Comparison of ENCODE assay signal across 16 cellular contexts in the genomic region with DNA sequence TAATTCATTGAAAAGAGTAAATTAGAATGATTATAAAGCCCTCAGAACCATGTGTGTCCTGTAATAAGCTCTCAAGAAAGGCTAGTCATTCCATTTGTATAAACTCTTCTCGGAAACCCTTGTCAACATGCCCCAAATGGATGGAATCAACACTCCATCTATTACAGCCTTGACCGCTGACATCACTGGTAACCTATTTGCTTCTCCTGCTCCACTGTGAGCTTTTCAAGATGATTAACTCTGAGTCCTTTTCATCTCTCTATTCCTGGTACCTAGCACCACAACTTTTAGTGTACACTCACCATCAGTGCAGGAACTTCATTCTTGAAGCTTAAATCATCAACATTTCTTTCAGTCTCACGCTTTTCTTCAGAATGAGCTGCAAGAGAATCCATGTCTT.
DNase-seq lines count a peak whose midpoint lies in the region; ATAC-seq and TF ChIP-seq lines count a peak whose summit lies in the region.
"Had no signal": no experiment of that assay in that cellular context is flagged by ENCODE, and none has a peak within 500 bp of the region (broad histone marks: within the 10 kb centered on the region; RNA-seq: fewer than 3 reads in every experiment).

No MANE protein-coding gene starts in this region.

- no peaks in the 10 kb centered on the region for H3K4me1 Mint-ChIP-seq in CD14-positive monocyte
- H3K4me1 Mint-ChIP-seq in naive thymus-derived CD4-positive, alpha-beta T cell = no peaks in the 10 kb centered on the region

- 0 out of 2 replicates have a peak overlapping the region, but pooled peaks have one; percentile 52 for H2AK5ac ChIP-seq in IMR-90 (ENCODE audit: low read depth, low read length)

- no peaks in the 10 kb centered on the region for H3K27me3 ChIP-seq in IMR-90 (ENCODE audit: control insufficient read depth, insufficient read depth, low read length)
- no peaks in the 10 kb centered on the region for H3K27me3 ChIP-seq in naive thymus-derived CD4-positive, alpha-beta T cell (ENCODE audit: control insufficient read depth in 2 of 2, insufficient read depth in 2 of 2, low read length in 2 of 2)
- H3K27me3 ChIP-seq: Peyer's patch had no signal

- H3K4me1 ChIP-seq in IMR-90 (ENCODE audit: control insufficient read depth, insufficient read depth, low read length) = peaks cover 8% of the 10 kb centered on the region; the same call in 1 of the 2 replicates
- no peaks in the 10 kb centered on the region for H3K4me1 ChIP-seq in naive thymus-derived CD4-positive, alpha-beta T cell (ENCODE audit: control insufficient read depth in 2 of 2, insufficient read depth in 2 of 2, low read length in 2 of 2)
- H3K4me1 ChIP-seq: A549, Peyer's patch had no signal

- H3K23ac ChIP-seq in IMR-90 (ENCODE audit: low read depth, low read length) = peak overlapping the region; percentile 70; the same call in 1 of the 2 replicates

- no peak overlapping the region for H3K14ac ChIP-seq in IMR-90 (replicated peaks; ENCODE audit: low read depth, low read length)

- DNase-seq in AG20443 (ENCODE audit: low spot score) (peak; percentile 19), IMR-90 (peak; percentile 95), epithelial cell of esophagus (ENCODE audit: low read depth) (peak; percentile 32), skeletal muscle cell (ENCODE audit: low read depth) (peak; percentile 14), CD14-positive monocyte (ENCODE audit: low spot score) (no peak), NOMO-1 (lab: John Stamatoyannopoulos, UW; ENCODE audit: unreplicated experiment in 2 of 2) (no peak)
- DNase-seq in naive thymus-derived CD4-positive, alpha-beta T cell = no peak
- DNase-seq: DND-41, GF-D8, NCI-H1105, NCI-H2081, Peyer's patch, Right ventricle myocardium superior, SW 1271 had no signal

- in situ Hi-C loops in IMR-90 (cut with MboI; ENCODE audit: low sequenced_read_pairs) = loop anchor here (10.0 kb wide), 1 partner anchor 633 kb away; no protein-coding TSS in a partner anchor

- ATAC-seq in IMR-90 (ENCODE audit: low read depth) = peak; percentile 94
- no peak for ATAC-seq in naive thymus-derived CD4-positive, alpha-beta T cell
- ATAC-seq: A549, K562 had no signal

- H3K27me3 Mint-ChIP-seq in CD14-positive monocyte (ENCODE audit: low read depth in 3 of 3) = peaks cover 0 to 2% (median 0%) of the 10 kb centered on the region in 3 donors
- peaks cover 0 to 16% (median 5%) of the 10 kb centered on the region in 5 donors for H3K27me3 Mint-ChIP-seq in naive thymus-derived CD4-positive, alpha-beta T cell

- H3K36me3 ChIP-seq in IMR-90 (ENCODE audit: control insufficient read depth, insufficient read depth, low read length) = no peaks in the 10 kb centered on the region
- no peaks in the 10 kb centered on the region for H3K36me3 ChIP-seq in naive thymus-derived CD4-positive, alpha-beta T cell (ENCODE audit: control insufficient read depth in 2 of 3, insufficient read depth in 3 of 3, low read length in 3 of 3)
- H3K36me3 ChIP-seq: Peyer's patch had no signal

- H3K27ac Mint-ChIP-seq in CD14-positive monocyte = no peak overlapping the region
- H3K27ac Mint-ChIP-seq in naive thymus-derived CD4-positive, alpha-beta T cell = no peak overlapping the region

- 0% methylated on average over 3 of the region's 3 CpGs; no CpG with 5 or more reads in 1 of the 2 experiments for WGBS in IMR-90 (ENCODE audit: extremely low coverage in 2 of 2, insufficient read length in 1 of 2), 2 experiments

- no TSS peak for BruUV-seq in IMR-90 (replicated peaks; lab: Mats Ljungman, UMichigan)

- peak overlapping the region; percentile 64; the same call in 1 of the 3 replicates for H2BK15ac ChIP-seq in IMR-90 (ENCODE audit: low read depth, low read length)

- peak overlapping the region; percentile 86 for H2BK20ac ChIP-seq in IMR-90 (ENCODE audit: low read depth, low read length)

- no peak overlapping the region for H3K4me3 ChIP-seq in IMR-90 (ENCODE audit: insufficient read depth, low read depth, low read length)
- H3K4me3 ChIP-seq in epithelial cell of esophagus (ENCODE audit: low read length) = no peak overlapping the region
- no peak overlapping the region for H3K4me3 ChIP-seq in skeletal muscle cell (ENCODE audit: low read depth, low read length)
- H3K4me3 ChIP-seq in naive thymus-derived CD4-positive, alpha-beta T cell (ENCODE audit: low read length) = no peak overlapping the region
- H3K4me3 ChIP-seq: A549, K562, Peyer's patch had no signal

- no peak overlapping the region for H2AFZ ChIP-seq in IMR-90 (replicated peaks; ENCODE audit: low read length, poor library complexity)

- peaks cover 0 to 9% of the 10 kb centered on the region in 2 experiments; a peak in 1 of 4 replicates for H3K79me1 ChIP-seq in IMR-90 (ENCODE audit: low read depth in 1 of 2, low read length in 2 of 2)

- H3K9me1 ChIP-seq in IMR-90 (ENCODE audit: insufficient read depth, low read length) = no peaks in the 10 kb centered on the region

- peak overlapping the region; percentile 63 to 73; a peak in 2 of 4 replicates for H4K8ac ChIP-seq in IMR-90 (ENCODE audit: low read depth in 2 of 2, low read length in 2 of 2)

- peak overlapping the region; percentile 56; the same call in 1 of the 2 replicates for H4K91ac ChIP-seq in IMR-90 (ENCODE audit: insufficient read depth, low read depth, low read length)

- CTCF ChIA-PET in IMR-90 (lab: Yijun Ruan, JAX) = interaction anchor here (1.2 to 1.3 kb wide), 2 partner anchors 9 to 38 kb away, joined by 4 read pairs; no protein-coding TSS in a partner anchor
- CTCF ChIA-PET in naive thymus-derived CD4-positive, alpha-beta T cell (lab: Charles Lee) = no interaction called here

- TF ChIP-seq CTCF in IMR-90 (conservative IDR thresholded peaks at IDR 0.05; ENCODE audit: low read depth, low read length) (no peak), epithelial cell of esophagus (IDR thresholded peaks at IDR 0.05; ENCODE audit: insufficient read depth, low read depth, low read length, missing control alignments) (no peak), CD14-positive monocyte (IDR thresholded peaks at IDR 0.05) (no peak)

- H3K36me3 Mint-ChIP-seq in CD14-positive monocyte = no peaks in the 10 kb centered on the region
- no peaks in the 10 kb centered on the region for H3K36me3 Mint-ChIP-seq in naive thymus-derived CD4-positive, alpha-beta T cell

- H3K56ac ChIP-seq in IMR-90 (ENCODE audit: extremely low read depth, insufficient read depth, low read length) = peak overlapping the region; percentile 90; the same call in 1 of the 2 replicates

- H3K9ac ChIP-seq in IMR-90 (ENCODE audit: low read depth, low read length) = 0 out of 2 replicates have a peak overlapping the region, but pooled peaks have one; percentile 46

- H4K5ac ChIP-seq in IMR-90 (ENCODE audit: low read depth, low read length) = peak overlapping the region; percentile 79

- peak overlapping the region; percentile 96 for H3K27ac ChIP-seq in IMR-90 (ENCODE audit: insufficient read depth, low read length)
- no peak overlapping the region for H3K27ac ChIP-seq in naive thymus-derived CD4-positive, alpha-beta T cell (ENCODE audit: low read depth, low read length)
- H3K27ac ChIP-seq: A549, Peyer's patch had no signal

- H2BK5ac ChIP-seq in IMR-90 (ENCODE audit: low read depth, low read length, poor library complexity, severe bottlenecking) = peak overlapping the region; percentile 98

- intact Hi-C loops in IMR-90 (cut with micrococcal nuclease) = no loop called here
- intact Hi-C loops in CD14-positive monocyte (cut with micrococcal nuclease) = no loop called here
- intact Hi-C loops in naive thymus-derived CD4-positive, alpha-beta T cell (cut with micrococcal nuclease) = no loop called here

- dilution Hi-C loops in IMR-90 (cut with HindIII; ENCODE audit: low sequenced_read_pairs, unreplicated experiment) = no loop called here

- H3K4ac ChIP-seq in IMR-90 (ENCODE audit: low read depth, low read length) = peak overlapping the region; percentile 68

- no peak overlapping the region for H3K4me3 Mint-ChIP-seq in CD14-positive monocyte
- H3K4me3 Mint-ChIP-seq in naive thymus-derived CD4-positive, alpha-beta T cell = no peak overlapping the region

- H3K9me3 ChIP-seq in IMR-90 (ENCODE audit: control insufficient read depth, insufficient read depth, low read length) = no peaks in the 10 kb centered on the region
- no peaks in the 10 kb centered on the region for H3K9me3 ChIP-seq in naive thymus-derived CD4-positive, alpha-beta T cell (ENCODE audit: control insufficient read depth in 2 of 3, low read length in 3 of 3)
- H3K9me3 ChIP-seq: A549, Peyer's patch had no signal

- peaks cover 0 to 3% (median 0%) of the 10 kb centered on the region in 7 donors for H3K9me3 Mint-ChIP-seq in CD14-positive monocyte
- H3K9me3 Mint-ChIP-seq in naive thymus-derived CD4-positive, alpha-beta T cell = no peaks in the 10 kb centered on the region

- H2BK120ac ChIP-seq in IMR-90 (ENCODE audit: low read depth, low read length) = peak overlapping the region; percentile 95

- TF ChIP-seq RAD21 in IMR-90 (IDR thresholded peaks at IDR 0.05; ENCODE audit: low read length) = no peak

- H2AK9ac ChIP-seq in IMR-90 (replicated peaks; ENCODE audit: low read depth, low read length, poor library complexity) = no peak overlapping the region

- H4K20me1 ChIP-seq in IMR-90 (ENCODE audit: insufficient read depth, low read length) = no peaks in the 10 kb centered on the region

- peak overlapping the region; percentile 94 for H3K18ac ChIP-seq in IMR-90 (ENCODE audit: low read depth, low read length)

- H3K4me2 ChIP-seq in IMR-90 (ENCODE audit: low read depth, low read length) = peak overlapping the region; percentile 68
- H3K4me2 ChIP-seq: A549 had no signal

- no peak for TF ChIP-seq POLR2A in IMR-90 (IDR thresholded peaks at IDR 0.05; ENCODE audit: low read depth, low read length)

- POLR2A ChIA-PET in IMR-90 (lab: Charles Lee; ENCODE audit: unreplicated experiment) = interaction anchor here (0.6 kb wide), 1 partner anchor 160 kb away, joined by 3 read pairs; no protein-coding TSS in a partner anchor
- POLR2A ChIA-PET in naive thymus-derived CD4-positive, alpha-beta T cell (lab: Charles Lee) = no interaction called here

TF ChIP-seq in IMR-90, 13 proteins besides CTCF, POLR2A, EP300 and RAD21:
- TF ChIP-seq FOS (IDR thresholded peaks at IDR 0.05; ENCODE audit: low read depth, low read length) = peak; percentile 53; the same call in 1 of the 2 replicates
- TF ChIP-seq RCOR1 (IDR thresholded peaks at IDR 0.05; ENCODE audit: insufficient replicate concordance, low read length) = peak; percentile 59
- TF ChIP-seq MAZ (IDR thresholded peaks at IDR 0.05; ENCODE audit: borderline replicate concordance, low read depth, low read length) = no peak
- TF ChIP-seq BHLHE40 (IDR thresholded peaks at IDR 0.05; ENCODE audit: low read depth, low read length) = no peak
- TF ChIP-seq, protein P1, sequence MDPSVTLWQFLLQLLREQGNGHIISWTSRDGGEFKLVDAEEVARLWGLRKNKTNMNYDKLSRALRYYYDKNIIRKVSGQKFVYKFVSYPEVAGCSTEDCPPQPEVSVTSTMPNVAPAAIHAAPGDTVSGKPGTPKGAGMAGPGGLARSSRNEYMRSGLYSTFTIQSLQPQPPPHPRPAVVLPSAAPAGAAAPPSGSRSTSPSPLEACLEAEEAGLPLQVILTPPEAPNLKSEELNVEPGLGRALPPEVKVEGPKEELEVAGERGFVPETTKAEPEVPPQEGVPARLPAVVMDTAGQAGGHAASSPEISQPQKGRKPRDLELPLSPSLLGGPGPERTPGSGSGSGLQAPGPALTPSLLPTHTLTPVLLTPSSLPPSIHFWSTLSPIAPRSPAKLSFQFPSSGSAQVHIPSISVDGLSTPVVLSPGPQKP (IDR thresholded peaks at IDR 0.05; ENCODE audit: borderline replicate concordance, low read depth, low read length) = no peak

Comparison
In these comparisons a context has a peak if more than half of its experiments do, and no peak if none do; other contexts are left out.
1. DNase-seq: peak in AG20443 (single experiment), IMR-90 (single experiment), epithelial cell of esophagus (single experiment) and skeletal muscle cell (single experiment); none in CD14-positive monocyte (single experiment), NOMO-1 (0 of 2) and naive thymus-derived CD4-positive, alpha-beta T cell (0 of 9).